Comparison of ENCODE assay signal across 24 cellular contexts in the genomic region with DNA sequence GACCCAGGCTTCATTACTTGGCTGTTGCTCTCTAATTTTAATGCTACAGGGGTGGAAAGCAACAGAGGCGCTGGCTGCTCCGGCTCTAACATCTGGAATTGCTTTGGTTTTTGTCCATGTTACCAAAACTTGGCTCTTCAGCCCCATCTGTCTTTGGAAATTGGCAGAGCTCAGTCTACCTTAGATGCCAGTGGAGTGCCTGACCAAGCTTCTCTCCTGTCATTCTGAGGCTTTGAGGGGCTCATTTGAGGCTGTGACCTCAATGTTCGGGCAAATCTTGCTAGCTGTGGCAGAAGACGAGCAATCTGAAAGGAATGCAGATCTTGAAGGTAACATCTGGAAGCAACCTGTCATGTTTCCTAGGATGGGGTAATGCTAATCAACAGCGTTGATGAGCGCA.
DNase-seq lines count a peak whose midpoint lies in the region; ATAC-seq, FAIRE-seq and TF ChIP-seq lines count a peak whose summit lies in the region.
"Had no signal": no experiment of that assay in that cellular context is flagged by ENCODE, and none has a peak within 500 bp of the region (broad histone marks: within the 10 kb centered on the region; RNA-seq: fewer than 3 reads in every experiment).

No MANE protein-coding gene starts in this region.

- ATAC-seq in HepG2 (no peak), right lobe of liver (no peak)
- ATAC-seq: activated T-cell treated with anti-CD3 and anti-CD28 coated beads, Interleukin-2, amount 50 U/mL, for 4 hours; lower lobe of right lung; pancreas; stimulated activated naive B cell treated with anti-CD40 and anti-IgM and Interleukin-4, amounts not matched to agents 10 μg/mL and 1 μg/mL and 100 μg/mL, for 72 hours had no signal

- TF ChIP-seq POLR2A in HepG2 (IDR thresholded peaks at IDR 0.05; ENCODE audit: insufficient read depth in 1 of 2, low read depth in 2 of 2, low read length in 2 of 2) (no peak), right lobe of liver (IDR thresholded peaks at IDR 0.05) (no peak)

- H3K27me3 Mint-ChIP-seq in nephron progenitor cell (ENCODE audit: low read depth, poor library complexity): no peaks in the 10 kb centered on the region
- no peaks in the 10 kb centered on the region for H3K27me3 Mint-ChIP-seq in progenitor cell of endocrine pancreas
- H3K27me3 Mint-ChIP-seq: activated CD4-positive, alpha-beta memory T cell treated with anti-CD3 and anti-CD28 coated beads for 36 hours; stimulated activated naive B cell treated with anti-CD40 and anti-IgM and Interleukin-4, amounts not matched to agents 10 μg/mL and 1 μg/mL and 100 μg/mL, for 72 hours had no signal

- CTCF ChIA-PET in HepG2 (lab: Yijun Ruan, JAX; ENCODE audit: low intra/inter-chr PET ratio, low total read pairs): interaction anchor here (1.3 kb wide), 1 partner anchor 166 kb away, joined by 4 read pairs; no protein-coding TSS in a partner anchor

- H3K4me3 ChIP-seq in HepG2 (replicated peaks in 1 of 3; ENCODE audit: insufficient read depth in 1 of 3, low read depth in 2 of 3, low read length in 3 of 3) (no peak overlapping the region), right lobe of liver (no peak overlapping the region), adipocyte (ENCODE audit: low read length) (no peak overlapping the region), fibroblast of villous mesenchyme (ENCODE audit: low read depth, low read length) (no peak overlapping the region)
- H3K4me3 ChIP-seq: heart left ventricle, lower lobe of right lung, pancreas, thyroid gland had no signal

- TF ChIP-seq RAD21 in HepG2 (CRISPR knock-in tag; IDR thresholded peaks at IDR 0.05): no peak

- H3K36me3 Mint-ChIP-seq in nephron progenitor cell (ENCODE audit: low read depth) (peaks cover 4% of the 10 kb centered on the region), progenitor cell of endocrine pancreas (ENCODE audit: insufficient read depth) (peaks cover 15% of the 10 kb centered on the region)
- H3K36me3 Mint-ChIP-seq: activated CD4-positive, alpha-beta memory T cell treated with anti-CD3 and anti-CD28 coated beads for 36 hours had no signal

- TF ChIP-seq CTCF in HepG2 (CRISPR knock-in tag; IDR thresholded peaks at IDR 0.05): peak; percentile 40
- peak in 2 of 4 donors; percentile 18 to 36 for TF ChIP-seq CTCF in right lobe of liver (IDR thresholded peaks at IDR 0.05)
- no peak for TF ChIP-seq CTCF in fibroblast of villous mesenchyme (IDR thresholded peaks at IDR 0.05; ENCODE audit: insufficient read depth, low read depth, low read length)
- TF ChIP-seq CTCF in nephron progenitor cell (IDR thresholded peaks at IDR 0.05): no peak
- no peak for TF ChIP-seq CTCF in progenitor cell of endocrine pancreas (IDR thresholded peaks at IDR 0.05; ENCODE audit: unreplicated experiment)

- DNase-seq in HepG2 (ENCODE audit: low spot score) (no peak), right lobe of liver (no peak), adipocyte (ENCODE audit: low read depth) (peak; percentile 29), fibroblast of villous mesenchyme (ENCODE audit: low read depth) (peak; percentile 5), nephron progenitor cell (no peak), NCI-H526 treated with DMSO at 0.1 percent for 48 hours (lab: John Stamatoyannopoulos, UW) (no peak), progenitor cell of endocrine pancreas (ENCODE audit: low spot score, unreplicated experiment) (no peak)
- no peak for DNase-seq in activated T-cell treated with anti-CD3 and anti-CD28 coated beads, Interleukin-2, amount 50 U/mL, for 1 hour
- DNase-seq: activated CD4-positive, alpha-beta memory T cell treated with anti-CD3 and anti-CD28 coated beads for 36 hours; activated naive CD4-positive, alpha-beta T cell treated with anti-CD3 and anti-CD28 coated beads, Interleukin-2, amount 50 U/mL, for 16 hours; activated T-cell treated with anti-CD3 and anti-CD28 coated beads, Interleukin-2, amount 50 U/mL, for 4 hours; COR-L47; dermis blood vessel endothelial cell; heart left ventricle; lower lobe of right lung; NCI-H1048; NCI-H2029 treated with DMSO at 0.1 percent for 48 hours; NCI-H524; pancreas; SHP77; stimulated activated naive B cell treated with anti-CD40 and anti-IgM and Interleukin-4, amounts not matched to agents 10 μg/mL and 1 μg/mL and 100 μg/mL, for 72 hours; T-helper 1 cell; thyroid gland had no signal

- intact Hi-C loops in HepG2 (cut with micrococcal nuclease; ENCODE audit: unreplicated experiment) (no loop called here), right lobe of liver (cut with DNase I) (no loop called here)

- H3K27me3 ChIP-seq in HepG2 (ENCODE audit: control insufficient read depth in 1 of 2, insufficient read depth in 2 of 2, low read length in 2 of 2) (no peaks in the 10 kb centered on the region), right lobe of liver (no peaks in the 10 kb centered on the region), adipocyte (replicated peaks; ENCODE audit: control insufficient read depth, insufficient read depth, low read length) (no peaks in the 10 kb centered on the region)
- H3K27me3 ChIP-seq: heart left ventricle, pancreas, thyroid gland had no signal

- H3K9ac ChIP-seq in HepG2 (ENCODE audit: insufficient read depth, low read depth, low read length) (no peak overlapping the region), adipocyte (ENCODE audit: low read length) (no peak overlapping the region)

- no peaks in the 10 kb centered on the region for H3K36me3 ChIP-seq in HepG2 (replicated peaks in 1 of 2; ENCODE audit: control insufficient read depth in 1 of 2, insufficient read depth in 2 of 2, low read length in 2 of 2)
- H3K36me3 ChIP-seq in right lobe of liver: no peaks in the 10 kb centered on the region
- H3K36me3 ChIP-seq in adipocyte (ENCODE audit: control insufficient read depth, insufficient read depth, low read length, severe bottlenecking): no peaks in the 10 kb centered on the region
- H3K36me3 ChIP-seq: heart left ventricle, lower lobe of right lung, pancreas, thyroid gland had no signal

- no peak for FAIRE-seq in HepG2 (lab: Jason Lieb, UNC)
- FAIRE-seq: pancreas had no signal

- BruUV-seq in HepG2 (replicated peaks; lab: Mats Ljungman, UMichigan): no TSS peak

- no peaks in the 10 kb centered on the region for H4K20me1 ChIP-seq in HepG2 (ENCODE audit: insufficient read depth, low read length)

- H3K9me3 Mint-ChIP-seq in nephron progenitor cell (peaks cover 6% of the 10 kb centered on the region), progenitor cell of endocrine pancreas (ENCODE audit: low read depth) (no peaks in the 10 kb centered on the region)

- H3K4me1 ChIP-seq in HepG2 (ENCODE audit: insufficient read depth, low read length): peaks cover 40% of the 10 kb centered on the region
- no peaks in the 10 kb centered on the region for H3K4me1 ChIP-seq in right lobe of liver
- H3K4me1 ChIP-seq in adipocyte (ENCODE audit: control insufficient read depth, insufficient read depth, low read length): no peaks in the 10 kb centered on the region
- H3K4me1 ChIP-seq: lower lobe of right lung, pancreas, thyroid gland had no signal

- H3K27ac ChIP-seq in HepG2 (ENCODE audit: extremely low read length, insufficient read depth, low read length) (no peak overlapping the region), right lobe of liver (no peak overlapping the region)
- H3K27ac ChIP-seq: epithelial cell of prostate, lower lobe of right lung, pancreas, thyroid gland had no signal

- H3K79me2 ChIP-seq in HepG2 (ENCODE audit: insufficient read depth, low read length): no peaks in the 10 kb centered on the region

- WGBS in HepG2 (ENCODE audit: low lambda C conversion rate): 92% methylated on average over 5 of the region's 6 CpGs
- WGBS in right lobe of liver (ENCODE audit: insufficient coverage, low coverage, low lambda C conversion rate, missing lambda C conversion rate): 92% methylated on average over 2 of the region's 6 CpGs

- no peak for TF ChIP-seq EP300 in HepG2 (IDR thresholded peaks at IDR 0.05; ENCODE audit: low read depth in 2 of 2, low read length in 2 of 2)
- no peak for TF ChIP-seq EP300 in HepG2 (CRISPR knock-in tag; IDR thresholded peaks at IDR 0.05; ENCODE audit: borderline replicate concordance)

- POLR2A ChIA-PET in HepG2 (lab: Yijun Ruan, JAX): no interaction called here

- H3K4me3 Mint-ChIP-seq in nephron progenitor cell (no peak overlapping the region), progenitor cell of endocrine pancreas (ENCODE audit: low read depth) (no peak overlapping the region)
- H3K4me3 Mint-ChIP-seq: activated CD4-positive, alpha-beta memory T cell treated with anti-CD3 and anti-CD28 coated beads for 36 hours; activated T-cell treated with anti-CD3 and anti-CD28 coated beads, Interleukin-2, amount 50 U/mL, for 4 hours; stimulated activated naive B cell treated with anti-CD40 and anti-IgM and Interleukin-4, amounts not matched to agents 10 μg/mL and 1 μg/mL and 100 μg/mL, for 72 hours had no signal

- H3K9me3 ChIP-seq in HepG2 (ENCODE audit: low read length) (no peaks in the 10 kb centered on the region), right lobe of liver (no peaks in the 10 kb centered on the region), adipocyte (ENCODE audit: control insufficient read depth, low read length) (no peaks in the 10 kb centered on the region)
- H3K9me3 ChIP-seq: pancreas, thyroid gland had no signal

- in situ Hi-C loops in HepG2 (cut with HindIII; ENCODE audit: extremely low pct_ligation_motif_present, low pct_unique_long_range_greater_than_20kb): no loop called here

- H3K27ac Mint-ChIP-seq in nephron progenitor cell: no peak overlapping the region
- no peak overlapping the region for H3K27ac Mint-ChIP-seq in progenitor cell of endocrine pancreas
- H3K27ac Mint-ChIP-seq: activated CD4-positive, alpha-beta memory T cell treated with anti-CD3 and anti-CD28 coated beads for 36 hours; stimulated activated naive B cell treated with anti-CD40 and anti-IgM and Interleukin-4, amounts not matched to agents 10 μg/mL and 1 μg/mL and 100 μg/mL, for 72 hours had no signal

- H3K4me1 Mint-ChIP-seq in nephron progenitor cell (no peaks in the 10 kb centered on the region), progenitor cell of endocrine pancreas (ENCODE audit: low read depth) (peaks cover 7% of the 10 kb centered on the region)

- H3K4me2 ChIP-seq in HepG2 (ENCODE audit: low read depth, low read length): no peak overlapping the region

- no peak overlapping the region for H2AFZ ChIP-seq in HepG2 (ENCODE audit: low read length)

TF ChIP-seq in HepG2, 621 proteins besides CTCF, POLR2A, EP300 and RAD21:
- TF ChIP-seq STAG1 (CRISPR knock-in tag; IDR thresholded peaks at IDR 0.05): peak; percentile 56
- TF ChIP-seq HNF4G (IDR thresholded peaks at IDR 0.05; ENCODE audit: borderline replicate concordance, low read depth, low read length): no peak
- TF ChIP-seq HNF4G (CRISPR knock-in tag; IDR thresholded peaks at IDR 0.05; ENCODE audit: borderline replicate concordance, low read depth): no peak

Comparison
In these comparisons a context has a peak if more than half of its experiments do, and no peak if none do; other contexts are left out.
1. DNase-seq: peak in adipocyte (single experiment) and fibroblast of villous mesenchyme (single experiment); none in HepG2 (single experiment), right lobe of liver (0 of 3), nephron progenitor cell (single experiment), NCI-H526 treated with DMSO at 0.1 percent for 48 hours (single experiment), progenitor cell of endocrine pancreas (single experiment) and activated T-cell treated with anti-CD3 and anti-CD28 coated beads, Interleukin-2, amount 50 U/mL, for 1 hour (single experiment).